1 cellular context compared by ENCODE assay signal in genomic region chr3:11375333-11376076, GRCh38.
TF ChIP-seq lines count a peak whose summit lies in the region.

No MANE protein-coding gene starts in this region.

TF ChIP-seq in WTC11, 78 proteins besides CTCF, POLR2A, EP300 and RAD21 (continued from another document):
- TF ChIP-seq FOXP4 (CRISPR knock-in tag; IDR thresholded peaks at IDR 0.05): no peak
- TF ChIP-seq OVOL2 (CRISPR knock-in tag; IDR thresholded peaks at IDR 0.05; ENCODE audit: borderline replicate concordance): no peak
- no peak for TF ChIP-seq ARID4B (CRISPR knock-in tag; IDR thresholded peaks at IDR 0.05; ENCODE audit: borderline replicate concordance)
TF ChIP-seq in WTC11: peak in this region for 0.
